In the genomic region with DNA sequence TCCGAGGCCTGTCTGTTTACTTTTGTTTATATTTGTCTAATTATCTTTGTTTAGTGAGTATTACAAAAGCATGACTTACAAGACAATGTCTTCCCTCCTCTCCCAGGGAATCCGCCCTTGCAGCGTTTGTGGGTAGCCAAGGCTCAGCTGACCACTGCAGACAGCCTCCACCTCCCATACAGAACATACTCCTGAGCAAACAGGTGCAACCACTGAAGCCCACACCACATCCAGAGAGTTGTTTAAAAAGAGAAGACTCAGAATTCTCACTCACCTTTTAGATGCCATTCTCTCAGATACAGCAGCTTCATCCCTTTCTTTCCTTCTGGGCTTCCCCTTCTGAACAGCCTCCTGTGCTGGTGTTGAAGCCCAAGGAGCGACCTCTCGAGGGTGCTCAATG, we compare ENCODE assay signal across 13 cellular contexts.
DNase-seq lines count a peak whose midpoint lies in the region; ATAC-seq and TF ChIP-seq lines count a peak whose summit lies in the region.
"Had no signal": no experiment of that assay in that cellular context is flagged by ENCODE, and none has a peak within 500 bp of the region (broad histone marks: within the 10 kb centered on the region; RNA-seq: fewer than 3 reads in every experiment).

No MANE protein-coding gene starts in this region.

- CTCF ChIA-PET in PC-3 (lab: Charles Lee) = interaction anchor here (0.7 to 2.6 kb wide), 6 partner anchors 67 to 206 kb away, joined by 3 to 48 read pairs (median 9); no protein-coding TSS in a partner anchor

- no peaks in the 10 kb centered on the region for H3K9me2 ChIP-seq in PC-3 (replicated peaks; ENCODE audit: low read length)

- H3K9me3 ChIP-seq in PC-3 (ENCODE audit: low read length) (no peaks in the 10 kb centered on the region), ascending aorta (no peaks in the 10 kb centered on the region), thoracic aorta (no peaks in the 10 kb centered on the region)
- H3K9me3 ChIP-seq: A549, BE2C had no signal

- peaks cover 14% of the 10 kb centered on the region; the same call in 1 of the 2 replicates for H3K79me2 ChIP-seq in PC-3 (ENCODE audit: low read length)

- DNase-seq in PC-3 = no peak
- DNase-seq in ascending aorta (ENCODE audit: low spot score in 2 of 2) = no peak
- no peak for DNase-seq in thoracic aorta (ENCODE audit: low spot score)
- DNase-seq: BE2C; CD8-positive, alpha-beta T cell; EL; HCEC 1CT; HFFc6 had no signal

- ATAC-seq in PC-3 = no peak
- no peak for ATAC-seq in thoracic aorta (ENCODE audit: insufficient number of reproducible peaks, low FRiP score, low read depth)
- ATAC-seq in HG03520 (IDR thresholded peaks at IDR 0.05; ENCODE audit: unreplicated experiment) = no peak
- ATAC-seq in HG03196 (IDR thresholded peaks at IDR 0.05; ENCODE audit: unreplicated experiment) = no peak
- no peak for ATAC-seq in GM21723 (IDR thresholded peaks at IDR 0.05; ENCODE audit: unreplicated experiment)
- ATAC-seq: CD8-positive, alpha-beta T cell had no signal

- BruUV-seq in PC-3 (replicated peaks; lab: Mats Ljungman, UMichigan) = no TSS peak

- peak overlapping the region; percentile 5; the same call in 1 of the 2 replicates for H3K9ac ChIP-seq in PC-3 (ENCODE audit: low read length)

- no peaks in the 10 kb centered on the region for H3K27me3 ChIP-seq in PC-3 (ENCODE audit: low read length)
- no peaks in the 10 kb centered on the region for H3K27me3 ChIP-seq in ascending aorta
- no peaks in the 10 kb centered on the region for H3K27me3 ChIP-seq in thoracic aorta (replicated peaks; ENCODE audit: insufficient read depth)
- H3K27me3 ChIP-seq: BE2C had no signal

- H3K36me3 ChIP-seq in PC-3 (ENCODE audit: low read depth, low read length) (no peaks in the 10 kb centered on the region), ascending aorta (no peaks in the 10 kb centered on the region), thoracic aorta (no peaks in the 10 kb centered on the region)
- H3K36me3 ChIP-seq: BE2C had no signal

- H4K20me1 ChIP-seq in PC-3 (ENCODE audit: low read length) = no peaks in the 10 kb centered on the region

- no peaks in the 10 kb centered on the region for H3F3A ChIP-seq in PC-3 (ENCODE audit: low read length, unreplicated experiment)

- POLR2A ChIA-PET in PC-3 (lab: Charles Lee; ENCODE audit: unreplicated experiment) = interaction anchor here (0.5 kb wide), 2 partner anchors 67 to 144 kb away, joined by 4 read pairs; no protein-coding TSS in a partner anchor

- H2AFZ ChIP-seq in PC-3 (ENCODE audit: low read length) = no peak overlapping the region

- H3K27ac ChIP-seq in C4-2B (peak overlapping the region; percentile 34; the same call in 1 of the 2 replicates), PC-3 (ENCODE audit: low read length) (no peak overlapping the region), ascending aorta (peak overlapping the region; percentile 94 to 98), thoracic aorta (peak overlapping the region; percentile 85 to 96)

- TF ChIP-seq CTCF in C4-2B (conservative IDR thresholded peaks at IDR 0.05) (no peak), PC-3 (conservative IDR thresholded peaks at IDR 0.05; ENCODE audit: low read depth, low read length) (no peak), ascending aorta (IDR thresholded peaks at IDR 0.05) (no peak), thoracic aorta (IDR thresholded peaks at IDR 0.05) (no peak)

- H3K4me1 ChIP-seq in PC-3 (ENCODE audit: insufficient read depth, low read length) (peaks cover 49% of the 10 kb centered on the region), ascending aorta (peaks cover 31 to 43% of the 10 kb centered on the region in 2 donors), thoracic aorta (ENCODE audit: control insufficient read depth in 1 of 2, low read depth in 2 of 2) (peaks cover 32 to 43% of the 10 kb centered on the region in 2 donors)
- H3K4me1 ChIP-seq: BE2C had no signal

- intact Hi-C loops in PC-3 (cut with micrococcal nuclease) = loop anchor here (5.0 kb wide), 4 partner anchors 51 to 506 kb away; no protein-coding TSS in a partner anchor
- intact Hi-C loops in ascending aorta (cut with DNase I) = loop anchor here (5.0 to 10.0 kb wide), 6 partner anchors 187 to 506 kb away; partner anchors contain the start of genes MX1 and PRDM15

- no peak overlapping the region; the same call in 1 of the 2 replicates for H3K4me2 ChIP-seq in PC-3 (ENCODE audit: low read length)

- no peak overlapping the region for H3K4me3 ChIP-seq in PC-3 (ENCODE audit: low read length)
- H3K4me3 ChIP-seq in ascending aorta = no peak overlapping the region
- no peak overlapping the region for H3K4me3 ChIP-seq in thoracic aorta
- H3K4me3 ChIP-seq: A549 had no signal
